In genomic region chr6:3510617-3511016, GRCh38 we compare ENCODE assay signal across 1 cellular context.
TF ChIP-seq lines count a peak whose summit lies in the region.

No MANE protein-coding gene starts in this region.

TF ChIP-seq in K562, 482 proteins besides CTCF, POLR2A, EP300 and RAD21:
- no peak for TF ChIP-seq NKRF (IDR thresholded peaks at IDR 0.05; ENCODE audit: borderline replicate concordance)
- no peak for TF ChIP-seq ZNF785 (CRISPR knock-in tag; IDR thresholded peaks at IDR 0.05)
- no peak for TF ChIP-seq MXI1 (IDR thresholded peaks at IDR 0.05; ENCODE audit: low read depth, low read length)
- no peak for TF ChIP-seq CGGBP1 (CRISPR knock-in tag; IDR thresholded peaks at IDR 0.05)
- TF ChIP-seq ADNP (tag; IDR thresholded peaks at IDR 0.05) = no peak
- no peak for TF ChIP-seq HDAC1 (IDR thresholded peaks at IDR 0.05)
- TF ChIP-seq TRIM25 (IDR thresholded peaks at IDR 0.05; ENCODE audit: borderline replicate concordance) = no peak
- no peak for TF ChIP-seq CLOCK (CRISPR knock-in tag; IDR thresholded peaks at IDR 0.05; ENCODE audit: borderline replicate concordance)
- no peak for TF ChIP-seq ATF3 (IDR thresholded peaks at IDR 0.05)
- no peak for TF ChIP-seq ATF3 (CRISPR knock-in tag; conservative IDR thresholded peaks at IDR 0.05)
- no peak for TF ChIP-seq ZNF174 (CRISPR knock-in tag; IDR thresholded peaks at IDR 0.05)
- TF ChIP-seq EGR1 (conservative IDR thresholded peaks at IDR 0.05) = no peak
- no peak for TF ChIP-seq BCOR (IDR thresholded peaks at IDR 0.05)
- TF ChIP-seq FOXA3 (CRISPR knock-in tag; conservative IDR thresholded peaks at IDR 0.05 in 1 of 2, IDR thresholded peaks at IDR 0.05 in 1 of 2) = no peak
- TF ChIP-seq MBD2 (IDR thresholded peaks at IDR 0.05; ENCODE audit: borderline replicate concordance, low read depth) = no peak
TF ChIP-seq in K562: peak in this region for 0.
